Comparison of ENCODE assay signal across 14 cellular contexts in genomic region chr7:41058986-41059741, GRCh38.
DNase-seq lines count a peak whose midpoint lies in the region; ATAC-seq and TF ChIP-seq lines count a peak whose summit lies in the region.
"Had no signal": no experiment of that assay in that cellular context is flagged by ENCODE, and none has a peak within 500 bp of the region (broad histone marks: within the 10 kb centered on the region; RNA-seq: fewer than 3 reads in every experiment).

No MANE protein-coding gene starts in this region.

- H3K79me2 ChIP-seq in hepatocyte: no peaks in the 10 kb centered on the region

- H3K36me3 ChIP-seq in RWPE2 (ENCODE audit: low read depth) (no peaks in the 10 kb centered on the region), hepatocyte (replicated peaks; ENCODE audit: insufficient read depth, low read depth) (no peaks in the 10 kb centered on the region), upper lobe of left lung (no peaks in the 10 kb centered on the region)

- peak; percentile 61 for DNase-seq in NCI-H82 (lab: John Stamatoyannopoulos, UW)
- DNase-seq in NCI-H82 treated with DMSO at 0.1 percent for 48 hours (lab: John Stamatoyannopoulos, UW; ENCODE audit: unreplicated experiment): no peak
- DNase-seq in RWPE2 (ENCODE audit: low spot score): no peak
- DNase-seq in hepatocyte (ENCODE audit: low spot score): peak; percentile 44
- no peak for DNase-seq in upper lobe of left lung
- no peak for DNase-seq in GM20000 (ENCODE audit: low spot score)
- DNase-seq in SW 1271 (lab: John Stamatoyannopoulos, UW): no peak
- DNase-seq: activated CD8-positive, alpha-beta T cell treated with anti-CD3 and anti-CD28 coated beads, Interleukin-2, amount 10 ng/mL, durations not matched to agents 7 days and 5 days; activated naive CD4-positive, alpha-beta T cell treated with anti-CD3 and anti-CD28 coated beads, Interleukin-2, amount 10 ng/mL, durations not matched to agents 7 days and 5 days; DMS79; stimulated activated CD4-positive, alpha-beta T cell treated with anti-CD3 and anti-CD28 coated beads, Interleukin-4, amount 100 ng/mL, for 4 hours; stimulated activated naive CD8-positive, alpha-beta T cell treated with anti-CD3 and anti-CD28 coated beads, Interleukin-15, amount 100 ng/mL, for 72 hours had no signal

- H3K4me2 ChIP-seq in hepatocyte: no peak overlapping the region

- no peak for TF ChIP-seq POLR2A in upper lobe of left lung (IDR thresholded peaks at IDR 0.05)

- H3K4me1 ChIP-seq in RWPE2 (ENCODE audit: insufficient read depth, poor library complexity, severe bottlenecking): no peaks in the 10 kb centered on the region
- H3K4me1 ChIP-seq in hepatocyte (ENCODE audit: insufficient read depth): no peaks in the 10 kb centered on the region
- H3K4me1 ChIP-seq in upper lobe of left lung: no peaks in the 10 kb centered on the region

- 90% methylated on average over 4 of the region's 4 CpGs for WGBS in hepatocyte (ENCODE audit: low lambda C conversion rate, missing lambda C conversion rate)
- 83 to 84% methylated on average over 4 of the region's 4 CpGs for WGBS in upper lobe of left lung, 2 donors

- no peak overlapping the region for H3K4me3 ChIP-seq in RWPE2 (ENCODE audit: severe bottlenecking)
- no peak overlapping the region for H3K4me3 ChIP-seq in hepatocyte
- H3K4me3 ChIP-seq in upper lobe of left lung: no peak overlapping the region
- H3K4me3 ChIP-seq: coronary artery had no signal

- peak; percentile 56; the same call in 2 of the 3 replicates for ATAC-seq in RWPE2 (ENCODE audit: low read depth)
- peak; percentile 16 to 28 for ATAC-seq in upper lobe of left lung (ENCODE audit: low FRiP score in 2 of 2)
- ATAC-seq in HG02840 (IDR thresholded peaks at IDR 0.05; ENCODE audit: low FRiP score, unreplicated experiment): no peak
- ATAC-seq: activated CD8-positive, alpha-beta T cell treated with anti-CD3 and anti-CD28 coated beads, Interleukin-2, amount 10 ng/mL, durations not matched to agents 7 days and 5 days; stimulated activated naive CD8-positive, alpha-beta T cell treated with anti-CD3 and anti-CD28 coated beads, Interleukin-15, amount 100 ng/mL, for 72 hours had no signal

- H3K9me3 ChIP-seq in RWPE2 (ENCODE audit: severe bottlenecking) (peaks cover 10% of the 10 kb centered on the region), hepatocyte (ENCODE audit: low read depth) (no peaks in the 10 kb centered on the region), upper lobe of left lung (no peaks in the 10 kb centered on the region)

- H4K20me1 ChIP-seq in hepatocyte (ENCODE audit: insufficient read depth, poor library complexity, severe bottlenecking): no peaks in the 10 kb centered on the region

- no peaks in the 10 kb centered on the region for H3K9me2 ChIP-seq in hepatocyte (replicated peaks; ENCODE audit: insufficient read depth)

- H2AFZ ChIP-seq in hepatocyte: no peak overlapping the region

- TF ChIP-seq EP300 in upper lobe of left lung (IDR thresholded peaks at IDR 0.05): no peak

- no peaks in the 10 kb centered on the region for H3K27me3 ChIP-seq in RWPE2 (ENCODE audit: insufficient read depth, poor library complexity, severe bottlenecking)
- no peaks in the 10 kb centered on the region for H3K27me3 ChIP-seq in hepatocyte
- no peaks in the 10 kb centered on the region for H3K27me3 ChIP-seq in upper lobe of left lung

- TF ChIP-seq CTCF in RWPE2 (IDR thresholded peaks at IDR 0.05; ENCODE audit: poor library complexity, severe bottlenecking) (no peak), hepatocyte (IDR thresholded peaks at IDR 0.05; ENCODE audit: poor library complexity) (no peak), upper lobe of left lung (IDR thresholded peaks at IDR 0.05) (no peak), GM20000 (IDR thresholded peaks at IDR 0.05; ENCODE audit: extremely low read depth, missing control alignments) (no peak)

- H3K27ac ChIP-seq in RWPE2 (ENCODE audit: poor library complexity, severe bottlenecking) (no peak overlapping the region), hepatocyte (peak overlapping the region; percentile 78), upper lobe of left lung (no peak overlapping the region)
- H3K27ac ChIP-seq: coronary artery had no signal

Comparison
In these comparisons a context has a peak if more than half of its experiments do, and no peak if none do; other contexts are left out.
1. DNase-seq: peak in NCI-H82 (single experiment) and hepatocyte (single experiment); none in NCI-H82 treated with DMSO at 0.1 percent for 48 hours (single experiment), RWPE2 (single experiment), upper lobe of left lung (0 of 2), GM20000 (single experiment) and SW 1271 (0 of 2).